ENCODE assay signal across 1 cellular context in the genomic region with DNA sequence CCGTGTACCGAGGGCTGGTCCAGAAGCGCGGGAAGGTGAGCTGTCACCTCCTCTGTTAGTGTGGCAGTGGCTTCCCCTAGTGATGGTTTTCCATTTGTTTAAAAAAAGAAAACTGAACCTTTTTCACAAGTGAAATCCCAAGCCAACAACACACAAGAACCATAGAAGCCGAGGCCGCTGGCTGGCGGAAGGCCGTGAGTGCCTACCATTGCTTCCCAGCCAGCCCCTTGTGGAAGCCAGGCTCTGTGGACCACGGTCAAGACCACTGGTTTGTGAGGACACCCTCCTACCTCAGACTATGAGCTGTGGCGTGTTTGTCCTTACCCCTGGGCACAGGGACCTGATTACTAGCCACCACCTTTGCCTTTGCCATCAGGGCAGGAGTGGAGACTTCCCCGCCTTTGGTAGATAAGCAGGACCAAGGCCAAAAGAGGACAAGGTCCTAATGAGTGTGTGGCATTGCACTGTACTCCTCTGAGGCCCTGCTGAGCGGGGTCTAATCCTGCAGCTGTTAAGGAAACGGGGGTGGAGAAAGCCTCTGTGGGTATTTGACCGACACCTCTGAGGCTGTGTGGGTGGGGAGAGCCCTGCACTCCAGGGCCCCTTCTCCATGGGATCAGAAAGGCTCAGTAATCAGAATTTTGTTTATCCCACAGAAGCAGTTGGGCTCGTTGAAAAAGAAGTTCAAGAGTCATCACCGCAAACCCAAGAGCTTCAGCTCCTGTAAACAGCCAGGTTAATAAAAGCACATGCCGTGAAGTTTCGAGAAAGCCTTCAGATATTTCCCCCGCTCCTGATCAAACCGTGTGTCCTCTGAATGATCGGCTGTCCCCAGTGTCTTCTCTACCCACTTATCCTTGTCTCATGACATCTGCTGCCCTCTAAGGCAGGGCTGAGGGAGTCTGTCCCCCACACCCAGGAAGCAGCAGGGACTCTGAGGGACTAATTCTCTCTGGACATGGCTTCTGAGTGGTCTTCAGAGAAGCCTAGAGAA.
TF ChIP-seq lines count a peak whose summit lies in the region.

No MANE protein-coding gene starts in this region.

TF ChIP-seq in HepG2, 621 proteins besides CTCF, POLR2A, EP300 and RAD21 (continued from another document and continues in another):
- TF ChIP-seq, protein P1, sequence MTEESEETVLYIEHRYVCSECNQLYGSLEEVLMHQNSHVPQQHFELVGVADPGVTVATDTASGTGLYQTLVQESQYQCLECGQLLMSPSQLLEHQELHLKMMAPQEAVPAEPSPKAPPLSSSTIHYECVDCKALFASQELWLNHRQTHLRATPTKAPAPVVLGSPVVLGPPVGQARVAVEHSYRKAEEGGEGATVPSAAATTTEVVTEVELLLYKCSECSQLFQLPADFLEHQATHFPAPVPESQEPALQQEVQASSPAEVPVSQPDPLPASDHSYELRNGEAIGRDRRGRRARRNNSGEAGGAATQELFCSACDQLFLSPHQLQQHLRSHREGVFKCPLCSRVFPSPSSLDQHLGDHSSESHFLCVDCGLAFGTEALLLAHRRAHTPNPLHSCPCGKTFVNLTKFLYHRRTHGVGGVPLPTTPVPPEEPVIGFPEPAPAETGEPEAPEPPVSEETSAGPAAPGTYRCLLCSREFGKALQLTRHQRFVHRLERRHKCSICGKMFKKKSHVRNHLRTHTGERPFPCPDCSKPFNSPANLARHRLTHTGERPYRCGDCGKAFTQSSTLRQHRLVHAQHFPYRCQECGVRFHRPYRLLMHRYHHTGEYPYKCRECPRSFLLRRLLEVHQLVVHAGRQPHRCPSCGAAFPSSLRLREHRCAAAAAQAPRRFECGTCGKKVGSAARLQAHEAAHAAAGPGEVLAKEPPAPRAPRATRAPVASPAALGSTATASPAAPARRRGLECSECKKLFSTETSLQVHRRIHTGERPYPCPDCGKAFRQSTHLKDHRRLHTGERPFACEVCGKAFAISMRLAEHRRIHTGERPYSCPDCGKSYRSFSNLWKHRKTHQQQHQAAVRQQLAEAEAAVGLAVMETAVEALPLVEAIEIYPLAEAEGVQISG (CRISPR knock-in tag; IDR thresholded peaks at IDR 0.05) = peak; percentile 23; the same call in 1 of the 2 replicates
- TF ChIP-seq HNF4A (CRISPR knock-in tag; IDR thresholded peaks at IDR 0.05) = peak; percentile 58
- TF ChIP-seq, protein P2, sequence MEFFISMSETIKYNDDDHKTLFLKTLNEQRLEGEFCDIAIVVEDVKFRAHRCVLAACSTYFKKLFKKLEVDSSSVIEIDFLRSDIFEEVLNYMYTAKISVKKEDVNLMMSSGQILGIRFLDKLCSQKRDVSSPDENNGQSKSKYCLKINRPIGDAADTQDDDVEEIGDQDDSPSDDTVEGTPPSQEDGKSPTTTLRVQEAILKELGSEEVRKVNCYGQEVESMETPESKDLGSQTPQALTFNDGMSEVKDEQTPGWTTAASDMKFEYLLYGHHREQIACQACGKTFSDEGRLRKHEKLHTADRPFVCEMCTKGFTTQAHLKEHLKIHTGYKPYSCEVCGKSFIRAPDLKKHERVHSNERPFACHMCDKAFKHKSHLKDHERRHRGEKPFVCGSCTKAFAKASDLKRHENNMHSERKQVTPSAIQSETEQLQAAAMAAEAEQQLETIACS (CRISPR knock-in tag; IDR thresholded peaks at IDR 0.05) = no peak
- TF ChIP-seq, protein P3, sequence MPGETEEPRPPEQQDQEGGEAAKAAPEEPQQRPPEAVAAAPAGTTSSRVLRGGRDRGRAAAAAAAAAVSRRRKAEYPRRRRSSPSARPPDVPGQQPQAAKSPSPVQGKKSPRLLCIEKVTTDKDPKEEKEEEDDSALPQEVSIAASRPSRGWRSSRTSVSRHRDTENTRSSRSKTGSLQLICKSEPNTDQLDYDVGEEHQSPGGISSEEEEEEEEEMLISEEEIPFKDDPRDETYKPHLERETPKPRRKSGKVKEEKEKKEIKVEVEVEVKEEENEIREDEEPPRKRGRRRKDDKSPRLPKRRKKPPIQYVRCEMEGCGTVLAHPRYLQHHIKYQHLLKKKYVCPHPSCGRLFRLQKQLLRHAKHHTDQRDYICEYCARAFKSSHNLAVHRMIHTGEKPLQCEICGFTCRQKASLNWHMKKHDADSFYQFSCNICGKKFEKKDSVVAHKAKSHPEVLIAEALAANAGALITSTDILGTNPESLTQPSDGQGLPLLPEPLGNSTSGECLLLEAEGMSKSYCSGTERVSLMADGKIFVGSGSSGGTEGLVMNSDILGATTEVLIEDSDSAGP (CRISPR knock-in tag; IDR thresholded peaks at IDR 0.05; ENCODE audit: borderline replicate concordance) = no peak; the same call in 1 of the 2 replicates
- TF ChIP-seq, protein P4, sequence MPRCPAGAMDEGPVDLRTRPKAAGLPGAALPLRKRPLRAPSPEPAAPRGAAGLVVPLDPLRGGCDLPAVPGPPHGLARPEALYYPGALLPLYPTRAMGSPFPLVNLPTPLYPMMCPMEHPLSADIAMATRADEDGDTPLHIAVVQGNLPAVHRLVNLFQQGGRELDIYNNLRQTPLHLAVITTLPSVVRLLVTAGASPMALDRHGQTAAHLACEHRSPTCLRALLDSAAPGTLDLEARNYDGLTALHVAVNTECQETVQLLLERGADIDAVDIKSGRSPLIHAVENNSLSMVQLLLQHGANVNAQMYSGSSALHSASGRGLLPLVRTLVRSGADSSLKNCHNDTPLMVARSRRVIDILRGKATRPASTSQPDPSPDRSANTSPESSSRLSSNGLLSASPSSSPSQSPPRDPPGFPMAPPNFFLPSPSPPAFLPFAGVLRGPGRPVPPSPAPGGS (CRISPR knock-in tag; IDR thresholded peaks at IDR 0.05) = 0 out of 2 replicates have a peak, but pooled peaks have one; percentile 32
- TF ChIP-seq BRD4 (CRISPR knock-in tag; IDR thresholded peaks at IDR 0.05) = no peak
- TF ChIP-seq ZNF678 (CRISPR knock-in tag; IDR thresholded peaks at IDR 0.05) = no peak
- TF ChIP-seq, protein P5, sequence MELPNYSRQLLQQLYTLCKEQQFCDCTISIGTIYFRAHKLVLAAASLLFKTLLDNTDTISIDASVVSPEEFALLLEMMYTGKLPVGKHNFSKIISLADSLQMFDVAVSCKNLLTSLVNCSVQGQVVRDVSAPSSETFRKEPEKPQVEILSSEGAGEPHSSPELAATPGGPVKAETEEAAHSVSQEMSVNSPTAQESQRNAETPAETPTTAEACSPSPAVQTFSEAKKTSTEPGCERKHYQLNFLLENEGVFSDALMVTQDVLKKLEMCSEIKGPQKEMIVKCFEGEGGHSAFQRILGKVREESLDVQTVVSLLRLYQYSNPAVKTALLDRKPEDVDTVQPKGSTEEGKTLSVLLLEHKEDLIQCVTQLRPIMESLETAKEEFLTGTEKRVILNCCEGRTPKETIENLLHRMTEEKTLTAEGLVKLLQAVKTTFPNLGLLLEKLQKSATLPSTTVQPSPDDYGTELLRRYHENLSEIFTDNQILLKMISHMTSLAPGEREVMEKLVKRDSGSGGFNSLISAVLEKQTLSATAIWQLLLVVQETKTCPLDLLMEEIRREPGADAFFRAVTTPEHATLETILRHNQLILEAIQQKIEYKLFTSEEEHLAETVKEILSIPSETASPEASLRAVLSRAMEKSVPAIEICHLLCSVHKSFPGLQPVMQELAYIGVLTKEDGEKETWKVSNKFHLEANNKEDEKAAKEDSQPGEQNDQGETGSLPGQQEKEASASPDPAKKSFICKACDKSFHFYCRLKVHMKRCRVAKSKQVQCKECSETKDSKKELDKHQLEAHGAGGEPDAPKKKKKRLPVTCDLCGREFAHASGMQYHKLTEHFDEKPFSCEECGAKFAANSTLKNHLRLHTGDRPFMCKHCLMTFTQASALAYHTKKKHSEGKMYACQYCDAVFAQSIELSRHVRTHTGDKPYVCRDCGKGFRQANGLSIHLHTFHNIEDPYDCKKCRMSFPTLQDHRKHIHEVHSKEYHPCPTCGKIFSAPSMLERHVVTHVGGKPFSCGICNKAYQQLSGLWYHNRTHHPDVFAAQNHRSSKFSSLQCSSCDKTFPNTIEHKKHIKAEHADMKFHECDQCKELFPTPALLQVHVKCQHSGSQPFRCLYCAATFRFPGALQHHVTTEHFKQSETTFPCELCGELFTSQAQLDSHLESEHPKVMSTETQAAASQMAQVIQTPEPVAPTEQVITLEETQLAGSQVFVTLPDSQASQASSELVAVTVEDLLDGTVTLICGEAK (IDR thresholded peaks at IDR 0.05) = no peak
- TF ChIP-seq, protein P5 (CRISPR knock-in tag; IDR thresholded peaks at IDR 0.05) = no peak
- TF ChIP-seq ZBTB7B (CRISPR knock-in tag; IDR thresholded peaks at IDR 0.05) = 0 out of 2 replicates have a peak, but pooled peaks have one; percentile 27
- 0 out of 2 replicates have a peak, but pooled peaks have one; percentile 6 for TF ChIP-seq ZNF331 (CRISPR knock-in tag; IDR thresholded peaks at IDR 0.05)
- no peak for TF ChIP-seq ZSCAN30 (CRISPR knock-in tag; IDR thresholded peaks at IDR 0.05)
- TF ChIP-seq MXD4 (CRISPR knock-in tag; IDR thresholded peaks at IDR 0.05) = no peak
- TF ChIP-seq ZNF44 (CRISPR knock-in tag; IDR thresholded peaks at IDR 0.05) = no peak
- no peak for TF ChIP-seq MLLT10 (CRISPR knock-in tag; IDR thresholded peaks at IDR 0.05)
- TF ChIP-seq, protein P6, sequence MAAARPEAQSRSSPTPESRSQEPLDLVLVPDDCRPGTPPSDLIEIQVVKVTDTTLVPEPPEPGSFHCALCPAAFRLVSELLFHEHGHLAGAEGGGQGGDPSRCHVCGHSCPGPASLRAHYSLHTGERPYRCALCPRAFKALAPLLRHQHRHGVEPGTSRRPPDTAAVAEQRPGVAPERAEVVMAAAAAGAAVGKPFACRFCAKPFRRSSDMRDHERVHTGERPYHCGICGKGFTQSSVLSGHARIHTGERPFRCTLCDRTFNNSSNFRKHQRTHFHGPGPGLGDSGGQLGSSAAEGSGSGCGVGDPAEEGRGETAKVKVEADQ (CRISPR knock-in tag; IDR thresholded peaks at IDR 0.05; ENCODE audit: borderline replicate concordance) = peak; percentile 33; the same call in 1 of the 2 replicates
- no peak for TF ChIP-seq MTF1 (CRISPR knock-in tag; IDR thresholded peaks at IDR 0.05)
- TF ChIP-seq BORCS8-MEF2B (CRISPR knock-in tag; IDR thresholded peaks at IDR 0.05) = 0 out of 2 replicates have a peak, but pooled peaks have one; percentile 21
- no peak for TF ChIP-seq SRSF9 (IDR thresholded peaks at IDR 0.05; ENCODE audit: borderline replicate concordance, insufficient read depth, low read depth, low read length, poor library complexity, severe bottlenecking)
- TF ChIP-seq ZFY (CRISPR knock-in tag; IDR thresholded peaks at IDR 0.05) = peak; percentile 37; the same call in 1 of the 2 replicates
- peak; percentile 54; the same call in 1 of the 2 replicates for TF ChIP-seq RXRA (CRISPR knock-in tag; IDR thresholded peaks at IDR 0.05)
- TF ChIP-seq, protein P7, sequence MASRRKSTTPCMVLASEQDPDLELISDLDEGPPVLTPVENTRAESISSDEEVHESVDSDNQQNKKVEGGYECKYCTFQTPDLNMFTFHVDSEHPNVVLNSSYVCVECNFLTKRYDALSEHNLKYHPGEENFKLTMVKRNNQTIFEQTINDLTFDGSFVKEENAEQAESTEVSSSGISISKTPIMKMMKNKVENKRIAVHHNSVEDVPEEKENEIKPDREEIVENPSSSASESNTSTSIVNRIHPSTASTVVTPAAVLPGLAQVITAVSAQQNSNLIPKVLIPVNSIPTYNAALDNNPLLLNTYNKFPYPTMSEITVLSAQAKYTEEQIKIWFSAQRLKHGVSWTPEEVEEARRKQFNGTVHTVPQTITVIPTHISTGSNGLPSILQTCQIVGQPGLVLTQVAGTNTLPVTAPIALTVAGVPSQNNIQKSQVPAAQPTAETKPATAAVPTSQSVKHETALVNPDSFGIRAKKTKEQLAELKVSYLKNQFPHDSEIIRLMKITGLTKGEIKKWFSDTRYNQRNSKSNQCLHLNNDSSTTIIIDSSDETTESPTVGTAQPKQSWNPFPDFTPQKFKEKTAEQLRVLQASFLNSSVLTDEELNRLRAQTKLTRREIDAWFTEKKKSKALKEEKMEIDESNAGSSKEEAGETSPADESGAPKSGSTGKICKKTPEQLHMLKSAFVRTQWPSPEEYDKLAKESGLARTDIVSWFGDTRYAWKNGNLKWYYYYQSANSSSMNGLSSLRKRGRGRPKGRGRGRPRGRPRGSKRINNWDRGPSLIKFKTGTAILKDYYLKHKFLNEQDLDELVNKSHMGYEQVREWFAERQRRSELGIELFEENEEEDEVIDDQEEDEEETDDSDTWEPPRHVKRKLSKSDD (CRISPR knock-in tag; IDR thresholded peaks at IDR 0.05; ENCODE audit: low read depth) = no peak
- TF ChIP-seq, protein P8, sequence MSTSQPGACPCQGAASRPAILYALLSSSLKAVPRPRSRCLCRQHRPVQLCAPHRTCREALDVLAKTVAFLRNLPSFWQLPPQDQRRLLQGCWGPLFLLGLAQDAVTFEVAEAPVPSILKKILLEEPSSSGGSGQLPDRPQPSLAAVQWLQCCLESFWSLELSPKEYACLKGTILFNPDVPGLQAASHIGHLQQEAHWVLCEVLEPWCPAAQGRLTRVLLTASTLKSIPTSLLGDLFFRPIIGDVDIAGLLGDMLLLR (CRISPR knock-in tag; IDR thresholded peaks at IDR 0.05) = no peak
- no peak for TF ChIP-seq ZSCAN9 (CRISPR knock-in tag; IDR thresholded peaks at IDR 0.05; ENCODE audit: borderline replicate concordance)
- TF ChIP-seq KDM5B (CRISPR knock-in tag; IDR thresholded peaks at IDR 0.05; ENCODE audit: borderline replicate concordance) = peak; percentile 26; the same call in 1 of the 2 replicates
